ENCODE assay signal across 17 cellular contexts in the genomic region with DNA sequence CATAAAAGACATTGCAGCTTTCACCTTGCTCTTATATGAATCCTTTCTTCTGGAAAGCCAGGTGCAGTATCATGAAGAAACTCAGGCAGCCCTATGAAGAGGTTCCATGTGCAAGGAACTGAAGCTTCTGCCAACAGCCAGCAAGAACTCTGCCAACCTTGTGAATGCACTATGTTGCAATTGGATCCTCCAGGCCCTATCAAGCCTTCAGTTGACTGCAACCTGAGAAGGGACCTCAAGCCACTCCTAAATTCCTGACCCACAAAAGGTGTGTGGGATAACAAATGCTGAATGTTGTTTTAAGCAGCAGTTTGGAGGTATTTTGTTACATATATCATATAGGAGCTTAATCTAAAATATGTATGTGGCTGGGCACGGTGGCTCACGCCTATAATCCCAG.
DNase-seq lines count a peak whose midpoint lies in the region; ATAC-seq lines count a peak whose summit lies in the region.
"Had no signal": no experiment of that assay in that cellular context is flagged by ENCODE, and none has a peak within 500 bp of the region (broad histone marks: within the 10 kb centered on the region; RNA-seq: fewer than 3 reads in every experiment).

No MANE protein-coding gene starts in this region.

- peak overlapping the region; percentile 4 for H3K27ac ChIP-seq in epithelial cell of prostate
- H3K27ac ChIP-seq: spleen had no signal

- no peak for ATAC-seq in GM18861 (IDR thresholded peaks at IDR 0.05; ENCODE audit: unreplicated experiment)

- DNase-seq in NCI-H2107 treated with DMSO at 0.1 percent for 48 hours (lab: John Stamatoyannopoulos, UW; ENCODE audit: unreplicated experiment) (peak; percentile 45), NCI-H2107 (lab: John Stamatoyannopoulos, UW) (no peak), NCI-H2196 (lab: John Stamatoyannopoulos, UW; ENCODE audit: unreplicated experiment) (peak; percentile 78), epithelial cell of prostate (ENCODE audit: low read depth, low spot score) (peak; percentile 34), renal cortical epithelial cell (ENCODE audit: low read depth) (peak; percentile 56), activated gamma-delta T cell (lab: John Stamatoyannopoulos, UW) (no peak), NCI-H82 (lab: John Stamatoyannopoulos, UW) (no peak)
- DNase-seq: 8988T; activated CD4-positive, alpha-beta T cell treated with anti-CD3 and anti-CD28 coated beads, Interleukin-2, amount 10 ng/mL, durations not matched to agents 7 days and 5 days; amygdala; BE2C; effector CD8-positive, alpha-beta T cell; NCI-H1436 treated with DMSO at 0.1 percent for 48 hours; nephron progenitor cell; spleen; stimulated activated CD8-positive, alpha-beta memory T cell treated with anti-CD3 and anti-CD28 coated beads, Interleukin-4, amount 100 ng/mL, for 48 hours had no signal

Comparison
In these comparisons a context has a peak if more than half of its experiments do, and no peak if none do; other contexts are left out.
1. DNase-seq: peak in NCI-H2107 treated with DMSO at 0.1 percent for 48 hours (single experiment), NCI-H2196 (single experiment), epithelial cell of prostate (single experiment) and renal cortical epithelial cell (single experiment); none in NCI-H2107 (single experiment), activated gamma-delta T cell (single experiment) and NCI-H82 (single experiment).